11 cellular contexts compared by ENCODE assay signal in genomic region chr19:56282809-56283208, GRCh38. TPM values are rescaled to one million over a fixed set of nuclear protein-coding genes. Genes with fewer than 3 reads are reported as not detected.
"Had no signal": no experiment of that assay in that cellular context is flagged by ENCODE, and none has a peak within 500 bp of the region (broad histone marks: within the 10 kb centered on the region; RNA-seq: fewer than 3 reads in every experiment).

No MANE protein-coding gene starts in this region.

- DNase-seq: GM23248, GOT3, H7, HFFc6, KG1 had no signal

- ATAC-seq: HCT116 had no signal

- H3K27me3 Mint-ChIP-seq: IgD-negative memory B cell had no signal

- H3K9me3 Mint-ChIP-seq: HFFc6, IgD-negative memory B cell had no signal

- H3K9me3 ChIP-seq: HAP-1 had no signal

- H3K4me3 Mint-ChIP-seq: HFFc6, IgD-negative memory B cell had no signal

- H3K27ac Mint-ChIP-seq: HFFc6, IgD-negative memory B cell had no signal

- H3K36me3 ChIP-seq: HAP-1 had no signal

- H3K4me1 ChIP-seq: HAP-1 had no signal

- FAIRE-seq: HTR-8/SVneo had no signal

- H3K4me3 ChIP-seq: GM23248, HAP-1 had no signal

- H3K27ac ChIP-seq: GM23248 had no signal

RNA-seq across cellular contexts. Expression of gene EDDM13, which starts 10.3 kb away (rescaled TPM):
- total RNA-seq: GM23248, H4, H7, HFFc6, HT-29 had no signal
- polyA plus RNA-seq: GM23248, IgD-negative memory B cell had no signal
